Comparison of ENCODE assay signal across 1 cellular context in genomic region chr14:102663031-102663430, GRCh38.
TF ChIP-seq lines count a peak whose summit lies in the region.

No MANE protein-coding gene starts in this region.

TF ChIP-seq in WTC11, 78 proteins besides CTCF, POLR2A, EP300 and RAD21 (continued from another document):
- TF ChIP-seq ZNF512 (CRISPR knock-in tag; IDR thresholded peaks at IDR 0.05; ENCODE audit: borderline replicate concordance) (no peak), NFE2L1 (CRISPR knock-in tag; IDR thresholded peaks at IDR 0.05) (no peak), SOX15 (CRISPR knock-in tag; IDR thresholded peaks at IDR 0.05) (no peak), FOXJ3 (CRISPR knock-in tag; IDR thresholded peaks at IDR 0.05; ENCODE audit: borderline replicate concordance) (no peak), ZNF317 (CRISPR knock-in tag; IDR thresholded peaks at IDR 0.05; ENCODE audit: borderline replicate concordance, low read depth) (no peak), EMX1 (CRISPR knock-in tag; IDR thresholded peaks at IDR 0.05) (no peak), NR3C1 (CRISPR knock-in tag; conservative IDR thresholded peaks at IDR 0.05; ENCODE audit: low read depth) (no peak), CDX4 (CRISPR knock-in tag; IDR thresholded peaks at IDR 0.05; ENCODE audit: borderline replicate concordance) (no peak)
